26 cellular contexts compared by ENCODE assay signal in the genomic region with DNA sequence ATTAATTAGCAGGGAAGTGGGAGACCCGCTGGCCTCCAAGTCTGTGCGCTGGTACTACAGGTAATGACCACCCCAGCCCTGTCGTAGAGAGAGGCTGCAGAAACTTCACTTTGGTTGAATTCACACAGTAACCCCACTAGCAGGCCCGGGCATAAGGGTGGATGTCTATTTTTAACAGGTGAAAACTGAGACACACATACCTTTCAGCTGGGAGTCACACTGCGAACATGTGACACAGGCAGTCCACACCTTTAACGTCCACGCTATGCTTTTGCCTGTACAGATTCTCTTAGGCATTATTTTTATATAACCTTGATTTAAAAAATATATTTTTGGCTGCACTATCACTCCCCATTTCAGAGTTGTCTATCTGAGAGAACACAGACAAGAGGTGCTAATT. TPM values are rescaled to one million over a fixed set of nuclear protein-coding genes. Genes with fewer than 3 reads are reported as not detected.
DNase-seq lines count a peak whose midpoint lies in the region; ATAC-seq, FAIRE-seq and TF ChIP-seq lines count a peak whose summit lies in the region.
"Had no signal": no experiment of that assay in that cellular context is flagged by ENCODE, and none has a peak within 500 bp of the region (broad histone marks: within the 10 kb centered on the region; RNA-seq: fewer than 3 reads in every experiment).

No MANE protein-coding gene starts in this region.

- H3K27me3 Mint-ChIP-seq in stimulated activated naive B cell treated with anti-CD40 and anti-IgM and Interleukin-4, amounts not matched to agents 10 μg/mL and 1 μg/mL and 100 μg/mL, for 72 hours, result no peaks in the 10 kb centered on the region

- FAIRE-seq in frontal cortex (lab: Jason Lieb, UNC), result no peak
- FAIRE-seq: bronchial epithelial cell, endothelial cell of umbilical vein, pancreas, urothelium cell line had no signal

- H3K9ac ChIP-seq in MM.1S (ENCODE audit: low read length), result peak overlapping the region; percentile 59

- no peaks in the 10 kb centered on the region for H3K9me3 Mint-ChIP-seq in stimulated activated naive B cell treated with anti-CD40 and anti-IgM and Interleukin-4, amounts not matched to agents 10 μg/mL and 1 μg/mL and 100 μg/mL, for 72 hours
- H3K9me3 Mint-ChIP-seq: activated CD4-positive, alpha-beta memory T cell treated with anti-CD3 and anti-CD28 coated beads, Interleukin-2, amount 10 ng/mL, durations not matched to agents 7 days and 5 days; nephron had no signal

- H3K27ac Mint-ChIP-seq in stimulated activated naive B cell treated with anti-CD40 and anti-IgM and Interleukin-4, amounts not matched to agents 10 μg/mL and 1 μg/mL and 100 μg/mL, for 72 hours, result peak overlapping the region; percentile 90
- H3K27ac Mint-ChIP-seq: activated CD4-positive, alpha-beta memory T cell treated with anti-CD3 and anti-CD28 coated beads, Interleukin-2, amount 10 ng/mL, durations not matched to agents 7 days and 5 days; nephron had no signal

- H3K9me2 ChIP-seq in MM.1S (replicated peaks; ENCODE audit: insufficient read depth, low read length), result no peaks in the 10 kb centered on the region

- TF ChIP-seq POLR2A in prostate gland (IDR thresholded peaks at IDR 0.05), result no peak

- peaks cover 50 to 66% of the 10 kb centered on the region in 2 donors for H3K4me1 Mint-ChIP-seq in stimulated activated naive B cell treated with anti-CD40 and anti-IgM and Interleukin-4, amounts not matched to agents 10 μg/mL and 1 μg/mL and 100 μg/mL, for 72 hours

- H3K36me3 ChIP-seq in MM.1S (replicated peaks; ENCODE audit: insufficient read depth, low read length) (peaks cover 8% of the 10 kb centered on the region), prostate gland (no peaks in the 10 kb centered on the region)
- H3K36me3 ChIP-seq: pancreas had no signal

- no peaks in the 10 kb centered on the region for H4K20me1 ChIP-seq in MM.1S (ENCODE audit: insufficient read depth, low read length)

- no peak for DNase-seq in GM12864 (ENCODE audit: low read depth)
- peak; percentile 66 for DNase-seq in MM.1S
- no peak for DNase-seq in caudate nucleus (lab: John Stamatoyannopoulos, UW)
- DNase-seq in stimulated activated naive B cell treated with anti-CD40 and anti-IgM and Interleukin-4, amounts not matched to agents 10 μg/mL and 1 μg/mL and 100 μg/mL, for 72 hours, result no peak
- DNase-seq in frontal cortex (ENCODE audit: low spot score in 2 of 2), result no peak
- DNase-seq in prostate gland (ENCODE audit: low spot score), result no peak
- DNase-seq: activated CD4-positive, alpha-beta memory T cell treated with anti-CD3 and anti-CD28 coated beads, Interleukin-2, amount 10 ng/mL, durations not matched to agents 7 days and 5 days; activated CD4-positive, CD25-positive, alpha-beta regulatory T cell; amniotic stem cell; dermis blood vessel endothelial cell; GOT3; head of caudate nucleus; left cardiac atrium; mesenchymal stem cell; MG63; NCI-H1417 treated with DMSO at 0.1 percent for 48 hours; NCI-H2107; stimulated activated CD8-positive, alpha-beta memory T cell treated with anti-CD3 and anti-CD28 coated beads, Interleukin-4, amount 100 ng/mL, for 48 hours; T-helper 9 cell had no signal

- TF ChIP-seq CTCF in GM12864 (IDR thresholded peaks at IDR 0.05; ENCODE audit: low read depth, low read length, missing control alignments), result no peak
- no peak for TF ChIP-seq CTCF in MM.1S (IDR thresholded peaks at IDR 0.05; ENCODE audit: low read length)
- TF ChIP-seq CTCF in prostate gland (IDR thresholded peaks at IDR 0.05), result no peak

- H3K27ac ChIP-seq in MM.1S (ENCODE audit: low read length), result peak overlapping the region; percentile 96
- peak overlapping the region; percentile 52 for H3K27ac ChIP-seq in caudate nucleus (ENCODE audit: low read depth, low read length)
- peak overlapping the region in 1 of 2 donors; percentile 19 for H3K27ac ChIP-seq in prostate gland
- H3K27ac ChIP-seq: pancreas had no signal

- H2AFZ ChIP-seq in MM.1S (ENCODE audit: low read length), result peak overlapping the region; percentile 57

- peaks cover 39% of the 10 kb centered on the region for H3K4me1 ChIP-seq in MM.1S (ENCODE audit: low read length)
- no peaks in the 10 kb centered on the region for H3K4me1 ChIP-seq in prostate gland (replicated peaks)

- intact Hi-C loops in prostate gland (cut with DNase I), result no loop called here

- peak overlapping the region; percentile 42 for H3K4me3 ChIP-seq in GM12864 (ENCODE audit: low read depth, low read length)
- peak overlapping the region; percentile 44 for H3K4me3 ChIP-seq in MM.1S (ENCODE audit: low read length)
- no peak overlapping the region for H3K4me3 ChIP-seq in prostate gland
- H3K4me3 ChIP-seq: MG63, pancreas had no signal

- H3K36me3 Mint-ChIP-seq in stimulated activated naive B cell treated with anti-CD40 and anti-IgM and Interleukin-4, amounts not matched to agents 10 μg/mL and 1 μg/mL and 100 μg/mL, for 72 hours, result peaks cover 28 to 36% of the 10 kb centered on the region in 2 donors

- ATAC-seq in stimulated activated naive B cell treated with anti-CD40 and anti-IgM and Interleukin-4, amounts not matched to agents 10 μg/mL and 1 μg/mL and 100 μg/mL, for 72 hours (replicated peaks), result no peak
- no peak for ATAC-seq in GM19397 (IDR thresholded peaks at IDR 0.05; ENCODE audit: unreplicated experiment)
- ATAC-seq: left cardiac atrium, pancreas, sciatic nerve had no signal

- H3K4me3 Mint-ChIP-seq in stimulated activated naive B cell treated with anti-CD40 and anti-IgM and Interleukin-4, amounts not matched to agents 10 μg/mL and 1 μg/mL and 100 μg/mL, for 72 hours, result peak overlapping the region; percentile 78 to 82
- H3K4me3 Mint-ChIP-seq: activated CD4-positive, alpha-beta memory T cell treated with anti-CD3 and anti-CD28 coated beads, Interleukin-2, amount 10 ng/mL, durations not matched to agents 7 days and 5 days; nephron had no signal

- H3F3A ChIP-seq in MM.1S (ENCODE audit: insufficient read depth, low read length), result peaks cover 37% of the 10 kb centered on the region

- peaks cover 70% of the 10 kb centered on the region for H3K79me2 ChIP-seq in MM.1S (ENCODE audit: low read length)

- H3K4me2 ChIP-seq in MM.1S (ENCODE audit: low read depth, low read length), result peak overlapping the region; percentile 86

- WGBS in prostate gland, result 88% methylated on average over 7 of the region's 7 CpGs

- H3K27me3 ChIP-seq in MM.1S (replicated peaks; ENCODE audit: insufficient read depth, low read length) (no peaks in the 10 kb centered on the region), prostate gland (replicated peaks; ENCODE audit: insufficient read depth) (no peaks in the 10 kb centered on the region)
- H3K27me3 ChIP-seq: MG63, pancreas had no signal

- no peaks in the 10 kb centered on the region for H3K9me3 ChIP-seq in MM.1S (replicated peaks; ENCODE audit: insufficient read depth, low read length)
- H3K9me3 ChIP-seq in prostate gland, result no peaks in the 10 kb centered on the region
- H3K9me3 ChIP-seq: MG63, pancreas had no signal

RNA-seq across cellular contexts. Expression of a gene that starts 3.9 kb away (rescaled TPM):
- 0.82 TPM for total RNA-seq in frontal cortex
- total RNA-seq in prostate gland, result 10 to 100 TPM; 18.6 to 20.3 TPM

RNA-seq across cellular contexts. Expression of a gene that starts 43.4 kb away (rescaled TPM):
- total RNA-seq in frontal cortex, result 3.3 TPM
- 100 to 1,000 TPM; 240 to 347 TPM for total RNA-seq in prostate gland
- total RNA-seq: activated CD4-positive, alpha-beta memory T cell treated with anti-CD3 and anti-CD28 coated beads, Interleukin-2, amount 10 ng/mL, durations not matched to agents 7 days and 5 days had no signal

Comparison
In these comparisons a context has a peak if more than half of its experiments do, and no peak if none do; other contexts are left out.
1. H3K4me3 ChIP-seq: peak in GM12864 (single experiment) and MM.1S (single experiment); none in prostate gland (0 of 2).
2. RNA of a gene that starts 3.9 kb away (total RNA-seq): 18.6 to 20.3 TPM in prostate gland; 0.82 TPM in frontal cortex (single experiment); every median in the first group is over 10 times any median in the second.
3. RNA of a gene that starts 43.4 kb away (total RNA-seq): 240 to 347 TPM in prostate gland; 3.3 TPM in frontal cortex (single experiment); every median in the first group is over 10 times any median in the second.